1 cellular context compared by ENCODE assay signal in the genomic region with DNA sequence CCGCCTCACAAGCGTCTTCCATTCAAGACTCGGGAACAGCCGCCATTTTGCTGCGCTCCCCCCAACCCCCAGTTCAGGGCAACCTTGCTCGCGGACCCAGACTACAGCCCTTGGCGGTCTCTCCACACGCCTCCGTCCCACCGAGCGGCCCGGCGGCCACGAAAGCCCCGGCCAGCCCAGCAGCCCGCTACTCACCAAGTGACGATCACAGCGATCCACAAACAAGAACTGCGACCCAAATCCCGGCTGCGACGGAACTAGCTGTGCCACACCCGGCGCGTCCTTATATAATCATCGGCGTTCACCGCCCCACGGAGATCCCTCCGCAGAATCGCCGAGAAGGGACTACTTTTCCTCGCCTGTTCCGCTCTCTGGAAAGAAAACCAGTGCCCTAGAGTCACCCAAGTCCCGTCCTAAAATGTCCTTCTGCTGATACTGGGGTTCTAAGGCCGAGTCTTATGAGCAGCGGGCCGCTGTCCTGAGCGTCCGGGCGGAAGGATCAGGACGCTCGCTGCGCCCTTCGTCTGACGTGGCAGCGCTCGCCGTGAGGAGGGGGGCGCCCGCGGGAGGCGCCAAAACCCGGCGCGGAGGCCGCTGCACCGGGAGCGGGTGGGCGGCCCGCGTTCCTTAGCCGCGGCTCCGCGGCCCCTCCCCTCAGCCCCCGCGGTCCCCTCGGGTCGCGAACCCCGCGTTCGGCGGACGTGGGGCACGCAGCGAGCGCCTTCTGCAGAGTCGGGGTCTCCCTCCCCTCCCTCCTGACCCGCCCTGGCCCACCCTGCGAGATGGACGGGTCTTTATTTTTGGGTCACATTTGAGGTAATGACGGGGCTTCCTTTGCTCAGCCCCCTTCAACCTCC.
A peak's percentile ranks its signal among the peaks of the same experiment; 100 is the strongest.
TF ChIP-seq lines count a peak whose summit lies in the region.

A gene (minus strand): TSS at position 259 of the 857 bp plus-strand sequence. CDS start 879 bp downstream, outside the sequence.

TF ChIP-seq in K562, 482 proteins besides CTCF, POLR2A, EP300 and RAD21 (continued from another document):
- TF ChIP-seq ZNF146 (CRISPR knock-in tag; IDR thresholded peaks at IDR 0.05; ENCODE audit: unreplicated experiment) (no peak), ZNF785 (CRISPR knock-in tag; IDR thresholded peaks at IDR 0.05) (no peak), PHF8 (IDR thresholded peaks at IDR 0.05; ENCODE audit: borderline replicate concordance, low read length) (peak; percentile 100)
- TF ChIP-seq, protein P1, sequence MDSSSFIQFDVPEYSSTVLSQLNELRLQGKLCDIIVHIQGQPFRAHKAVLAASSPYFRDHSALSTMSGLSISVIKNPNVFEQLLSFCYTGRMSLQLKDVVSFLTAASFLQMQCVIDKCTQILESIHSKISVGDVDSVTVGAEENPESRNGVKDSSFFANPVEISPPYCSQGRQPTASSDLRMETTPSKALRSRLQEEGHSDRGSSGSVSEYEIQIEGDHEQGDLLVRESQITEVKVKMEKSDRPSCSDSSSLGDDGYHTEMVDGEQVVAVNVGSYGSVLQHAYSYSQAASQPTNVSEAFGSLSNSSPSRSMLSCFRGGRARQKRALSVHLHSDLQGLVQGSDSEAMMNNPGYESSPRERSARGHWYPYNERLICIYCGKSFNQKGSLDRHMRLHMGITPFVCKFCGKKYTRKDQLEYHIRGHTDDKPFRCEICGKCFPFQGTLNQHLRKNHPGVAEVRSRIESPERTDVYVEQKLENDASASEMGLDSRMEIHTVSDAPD (CRISPR knock-in tag; IDR thresholded peaks at IDR 0.05) = no peak
TF ChIP-seq in K562: peak in this region for 240.
